ENCODE assay signal across 22 cellular contexts in the genomic region with DNA sequence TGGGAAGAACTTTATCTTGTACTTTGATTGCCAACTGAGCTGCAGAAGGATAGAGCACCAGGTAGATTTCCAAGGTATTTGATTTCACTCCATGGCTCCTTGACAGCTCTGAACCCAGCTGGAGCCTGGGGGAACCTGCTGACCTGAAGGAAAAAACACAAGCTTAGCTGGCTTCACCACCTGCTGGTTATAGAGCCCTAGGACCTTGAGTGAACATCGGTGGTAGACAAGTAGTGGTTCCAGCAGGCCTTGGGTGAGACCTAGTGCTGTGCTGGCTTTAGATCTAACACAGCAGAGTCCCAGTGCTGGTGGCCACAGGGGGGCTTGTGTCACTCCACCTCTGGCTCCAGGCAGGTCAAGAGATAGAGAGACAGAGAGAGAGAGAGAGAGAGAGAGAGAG.
"Had no signal": no experiment of that assay in that cellular context is flagged by ENCODE, and none has a peak within 500 bp of the region (broad histone marks: within the 10 kb centered on the region; RNA-seq: fewer than 3 reads in every experiment).

No MANE protein-coding gene starts in this region.

- H3K27ac ChIP-seq: KMS-11, SJCRH30 had no signal

- H3K36me3 ChIP-seq: SJCRH30 had no signal

- H3K27me3 Mint-ChIP-seq: IgD-negative memory B cell had no signal

- ATAC-seq: K562, SK-N-SH treated with all-trans-retinoic acid at 6 μM for 48 hours had no signal

- DNase-seq: Kasumi-1, MM.1S, NCI-H1092 treated with DMSO at 0.1 percent for 48 hours, NCI-H1436, NCI-H187, NCI-H2029, NCI-H2081 treated with DMSO at 0.1 percent for 48 hours, NCI-H2171, NCI-H226, NCI-H446, NCI-H510A, NCI-H524 treated with DMSO at 0.1 percent for 48 hours, NCI-H69, NCI-H774, RPMI8226, SHP77, SJCRH30 had no signal

- H3K27ac Mint-ChIP-seq: IgD-negative memory B cell had no signal

- H3K4me3 Mint-ChIP-seq: IgD-negative memory B cell had no signal

- H3K9ac ChIP-seq: KMS-11 had no signal

- H3K4me2 ChIP-seq: KMS-11 had no signal

- H3K4me1 Mint-ChIP-seq: IgD-negative memory B cell had no signal

- H3K27me3 ChIP-seq: SJCRH30 had no signal

- FAIRE-seq: K562, RCC 7860 had no signal

- H3K4me1 ChIP-seq: SJCRH30 had no signal

- H3K9me3 ChIP-seq: SJCRH30 had no signal

- H3K4me3 ChIP-seq: K562, SJCRH30 had no signal
